ENCODE assay signal across 23 cellular contexts in the genomic region with DNA sequence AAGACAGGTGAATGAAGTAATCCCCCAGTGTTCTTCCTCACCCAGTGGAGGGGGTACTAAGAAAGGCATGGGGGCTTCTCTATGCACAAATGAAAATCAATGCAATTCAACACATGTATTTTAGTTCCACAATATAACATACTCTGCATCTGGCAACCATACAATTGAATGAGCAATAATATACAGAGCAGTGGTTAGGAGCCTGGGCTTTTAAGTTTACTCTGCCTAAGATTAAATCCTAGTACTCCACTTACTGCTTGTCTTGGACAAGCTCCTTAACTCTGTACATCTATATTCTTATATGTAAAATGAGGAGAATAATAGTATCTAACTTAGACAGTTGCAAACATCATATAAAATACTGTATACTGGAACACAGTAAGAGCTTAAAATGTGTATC.
DNase-seq lines count a peak whose midpoint lies in the region; ATAC-seq and TF ChIP-seq lines count a peak whose summit lies in the region.
"Had no signal": no experiment of that assay in that cellular context is flagged by ENCODE, and none has a peak within 500 bp of the region (broad histone marks: within the 10 kb centered on the region; RNA-seq: fewer than 3 reads in every experiment).

No MANE protein-coding gene starts in this region.

- no peak for TF ChIP-seq EP300 in tibial nerve (IDR thresholded peaks at IDR 0.05)

- H3K27ac ChIP-seq in AG04450 (ENCODE audit: low read depth, low read length) (no peak overlapping the region), tibial nerve (no peak overlapping the region)
- H3K27ac ChIP-seq: SJSA1 had no signal

- H3K9me3 ChIP-seq in AG04450 (ENCODE audit: control insufficient read depth, insufficient read depth, low read length) (no peaks in the 10 kb centered on the region), adipocyte (ENCODE audit: control insufficient read depth, low read length) (no peaks in the 10 kb centered on the region), tibial nerve (no peaks in the 10 kb centered on the region)
- H3K9me3 ChIP-seq: SJSA1 had no signal

- ATAC-seq in left colon (peak; percentile 87), HG02588 (IDR thresholded peaks at IDR 0.05; ENCODE audit: unreplicated experiment) (no peak), HG02884 (IDR thresholded peaks at IDR 0.05; ENCODE audit: unreplicated experiment) (no peak), GM18858 (IDR thresholded peaks at IDR 0.05; ENCODE audit: unreplicated experiment) (no peak)
- ATAC-seq: HCT116, HepG2, Right ventricle myocardium inferior had no signal

- no peaks in the 10 kb centered on the region for H3K27me3 ChIP-seq in AG04450 (ENCODE audit: control insufficient read depth, insufficient read depth, low read length)
- H3K27me3 ChIP-seq in adipocyte (replicated peaks; ENCODE audit: control insufficient read depth, insufficient read depth, low read length), result no peaks in the 10 kb centered on the region
- no peaks in the 10 kb centered on the region for H3K27me3 ChIP-seq in tibial nerve
- H3K27me3 ChIP-seq: SJSA1 had no signal

- no peak overlapping the region for H3K9ac ChIP-seq in adipocyte (ENCODE audit: low read length)

- TF ChIP-seq CTCF in AG04450 (IDR thresholded peaks at IDR 0.05; ENCODE audit: low read depth, low read length), result no peak
- TF ChIP-seq CTCF in LNCaP clone FGC (IDR thresholded peaks at IDR 0.05; ENCODE audit: control insufficient read depth, extremely low read depth, insufficient read depth), result no peak
- no peak for TF ChIP-seq CTCF in tibial nerve (IDR thresholded peaks at IDR 0.05)

- DNase-seq in AG04450 (ENCODE audit: low read depth, low spot score) (peak; percentile 21), LNCaP clone FGC (ENCODE audit: low read depth) (peak; percentile 59), adipocyte (ENCODE audit: low read depth) (peak; percentile 42), left colon (no peak), tibial nerve (ENCODE audit: low spot score in 2 of 2) (no peak)
- DNase-seq: CD4-positive, CD25-positive, alpha-beta regulatory T cell; EL; GF-D8; KBM-7; NCI-H1092 treated with DMSO at 0.1 percent for 48 hours; NCI-H1436 treated with DMSO at 0.1 percent for 48 hours; NCI-H2029; NCI-H2171; NCI-H345; NCI-H524; NCI-H774 had no signal

- intact Hi-C loops in left colon (cut with DNase I, micrococcal nuclease), result no loop called here

- POLR2A ChIA-PET in AG04450 (lab: Yijun Ruan, JAX), result no interaction called here

- H3K36me3 ChIP-seq in adipocyte (ENCODE audit: control insufficient read depth, insufficient read depth, low read length, severe bottlenecking) (no peaks in the 10 kb centered on the region), tibial nerve (no peaks in the 10 kb centered on the region)
- H3K36me3 ChIP-seq: SJSA1 had no signal

- H3K4me1 ChIP-seq in adipocyte (ENCODE audit: control insufficient read depth, insufficient read depth, low read length) (no peaks in the 10 kb centered on the region), tibial nerve (no peaks in the 10 kb centered on the region)

- TF ChIP-seq POLR2A in tibial nerve (IDR thresholded peaks at IDR 0.05), result no peak

- no peak overlapping the region for H3K4me3 ChIP-seq in AG04450 (ENCODE audit: low read depth, low read length)
- no peak overlapping the region for H3K4me3 ChIP-seq in LNCaP clone FGC (ENCODE audit: low read depth, low read length)
- H3K4me3 ChIP-seq in adipocyte (ENCODE audit: low read length), result no peak overlapping the region
- no peak overlapping the region for H3K4me3 ChIP-seq in tibial nerve
- H3K4me3 ChIP-seq: SJSA1 had no signal

- CTCF ChIA-PET in AG04450 (lab: Charles Lee), result interaction anchor here (0.6 to 1.1 kb wide), 2 partner anchors 25 to 170 kb away, joined by 3 read pairs; no protein-coding TSS in a partner anchor

Comparison
In these comparisons a context has a peak if more than half of its experiments do, and no peak if none do; other contexts are left out.
1. DNase-seq: peak in AG04450 (single experiment), LNCaP clone FGC (single experiment) and adipocyte (single experiment); none in left colon (0 of 2) and tibial nerve (0 of 2).